In genomic region chr1:202186327-202186726, GRCh38 we compare ENCODE assay signal across 1 cellular context.
A peak's percentile ranks its signal among the peaks of the same experiment; 100 is the strongest.
TF ChIP-seq lines count a peak whose summit lies in the region.

No MANE protein-coding gene starts in this region.

TF ChIP-seq in K562, 482 proteins besides CTCF, POLR2A, EP300 and RAD21:
- no peak for TF ChIP-seq STAT5A (IDR thresholded peaks at IDR 0.05; ENCODE audit: borderline replicate concordance, low read length)
- TF ChIP-seq, protein P1, sequence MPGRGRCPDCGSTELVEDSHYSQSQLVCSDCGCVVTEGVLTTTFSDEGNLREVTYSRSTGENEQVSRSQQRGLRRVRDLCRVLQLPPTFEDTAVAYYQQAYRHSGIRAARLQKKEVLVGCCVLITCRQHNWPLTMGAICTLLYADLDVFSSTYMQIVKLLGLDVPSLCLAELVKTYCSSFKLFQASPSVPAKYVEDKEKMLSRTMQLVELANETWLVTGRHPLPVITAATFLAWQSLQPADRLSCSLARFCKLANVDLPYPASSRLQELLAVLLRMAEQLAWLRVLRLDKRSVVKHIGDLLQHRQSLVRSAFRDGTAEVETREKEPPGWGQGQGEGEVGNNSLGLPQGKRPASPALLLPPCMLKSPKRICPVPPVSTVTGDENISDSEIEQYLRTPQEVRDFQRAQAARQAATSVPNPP (IDR thresholded peaks at IDR 0.05; ENCODE audit: borderline replicate concordance, insufficient read depth, insufficient read length), result no peak
- peak; percentile 68 for TF ChIP-seq POLR2G (IDR thresholded peaks at IDR 0.05; ENCODE audit: low read depth, low read length)
- 0 out of 2 replicates have a peak, but pooled peaks have one; percentile 56 for TF ChIP-seq POLR2AphosphoS2 (IDR thresholded peaks at IDR 0.05; ENCODE audit: low read length)
